ENCODE assay signal across 9 cellular contexts in genomic region chr5:76521240-76521758, GRCh38.
A peak's percentile ranks its signal among the peaks of the same experiment; 100 is the strongest.
DNase-seq lines count a peak whose midpoint lies in the region; ATAC-seq and TF ChIP-seq lines count a peak whose summit lies in the region.
"Had no signal": no experiment of that assay in that cellular context is flagged by ENCODE, and none has a peak within 500 bp of the region (broad histone marks: within the 10 kb centered on the region; RNA-seq: fewer than 3 reads in every experiment).

No MANE protein-coding gene starts in this region.

- WGBS in suprapubic skin, result 32% methylated on average over 6 of the region's 6 CpGs

- H3K9me3 Mint-ChIP-seq in dendritic cell treated with granulocyte-macrophage colony-stimulating factor and Interleukin-4, amounts not matched to agents 40 ng/mL and 50 ng/mL, for 4 days, result no peaks in the 10 kb centered on the region

- no peaks in the 10 kb centered on the region for H4K20me1 ChIP-seq in OCI-LY7 (ENCODE audit: insufficient read depth, low read length)

- ATAC-seq in GM19035 (IDR thresholded peaks at IDR 0.05; ENCODE audit: unreplicated experiment), result peak; percentile 77
- peak; percentile 84 for ATAC-seq in HG03432 (IDR thresholded peaks at IDR 0.05; ENCODE audit: unreplicated experiment)

- H3K4me3 ChIP-seq in AG10803 (ENCODE audit: low read length) (no peak overlapping the region), suprapubic skin (no peak overlapping the region), OCI-LY7 (ENCODE audit: low read depth, low read length, poor library complexity, severe bottlenecking) (no peak overlapping the region)
- H3K4me3 ChIP-seq: psoas muscle had no signal

- no peak for TF ChIP-seq EP300 in suprapubic skin (IDR thresholded peaks at IDR 0.05)

- no peak overlapping the region for H3K4me2 ChIP-seq in OCI-LY7 (ENCODE audit: low read length)

- H3K27me3 ChIP-seq in suprapubic skin, result no peaks in the 10 kb centered on the region

- POLR2A ChIA-PET in OCI-LY7 (lab: Charles Lee), result interaction anchor here (0.6 kb wide), 1 partner anchor 1064 kb away, joined by 4 read pairs; no protein-coding TSS in a partner anchor

- H3K4me3 Mint-ChIP-seq in dendritic cell treated with granulocyte-macrophage colony-stimulating factor and Interleukin-4, amounts not matched to agents 40 ng/mL and 50 ng/mL, for 4 days, result no peak overlapping the region

- no peaks in the 10 kb centered on the region for H3K9me2 ChIP-seq in OCI-LY7 (ENCODE audit: insufficient read depth, low read length)

- H3K4me1 Mint-ChIP-seq in dendritic cell treated with granulocyte-macrophage colony-stimulating factor and Interleukin-4, amounts not matched to agents 40 ng/mL and 50 ng/mL, for 4 days (ENCODE audit: low read depth), result peaks cover 10% of the 10 kb centered on the region

- H3K27ac ChIP-seq in suprapubic skin (peak overlapping the region; percentile 50), OCI-LY7 (ENCODE audit: low read depth, low read length, poor library complexity, severe bottlenecking) (no peak overlapping the region)
- H3K27ac ChIP-seq: psoas muscle had no signal

- TF ChIP-seq CTCF in AG10803 (conservative IDR thresholded peaks at IDR 0.05; ENCODE audit: low read length), result no peak
- TF ChIP-seq CTCF in suprapubic skin (IDR thresholded peaks at IDR 0.05), result no peak
- TF ChIP-seq CTCF in OCI-LY7 (conservative IDR thresholded peaks at IDR 0.05; ENCODE audit: low read length), result no peak

- no peaks in the 10 kb centered on the region for H3K27me3 Mint-ChIP-seq in dendritic cell treated with granulocyte-macrophage colony-stimulating factor and Interleukin-4, amounts not matched to agents 40 ng/mL and 50 ng/mL, for 4 days

- H3K27ac Mint-ChIP-seq in dendritic cell treated with granulocyte-macrophage colony-stimulating factor and Interleukin-4, amounts not matched to agents 40 ng/mL and 50 ng/mL, for 4 days, result peak overlapping the region; percentile 74

- H3K4me1 ChIP-seq in suprapubic skin (peaks cover 9% of the 10 kb centered on the region), OCI-LY7 (ENCODE audit: insufficient read depth, low read length, poor library complexity, severe bottlenecking) (no peaks in the 10 kb centered on the region)
- H3K4me1 ChIP-seq: psoas muscle had no signal

- H3K36me3 Mint-ChIP-seq in dendritic cell treated with granulocyte-macrophage colony-stimulating factor and Interleukin-4, amounts not matched to agents 40 ng/mL and 50 ng/mL, for 4 days (ENCODE audit: low read depth), result no peaks in the 10 kb centered on the region

- H3K36me3 ChIP-seq in suprapubic skin (no peaks in the 10 kb centered on the region), OCI-LY7 (ENCODE audit: insufficient read depth, low read length) (no peaks in the 10 kb centered on the region; the same call in 1 of the 2 replicates)

- no peaks in the 10 kb centered on the region for H3K9me3 ChIP-seq in suprapubic skin
- no peaks in the 10 kb centered on the region for H3K9me3 ChIP-seq in OCI-LY7 (ENCODE audit: low read length)
- H3K9me3 ChIP-seq: psoas muscle had no signal

- CTCF ChIA-PET in OCI-LY7 (lab: Charles Lee; ENCODE audit: unreplicated experiment), result no interaction called here

- DNase-seq in AG10803 (ENCODE audit: low read depth) (peak; percentile 18), suprapubic skin (ENCODE audit: low spot score in 2 of 2) (no peak), GF-D8 (lab: John Stamatoyannopoulos, UW) (no peak), OCI-LY7 (ENCODE audit: low spot score) (no peak), DMS153 treated with DMSO at 0.1 percent for 48 hours (lab: John Stamatoyannopoulos, UW; ENCODE audit: unreplicated experiment) (no peak)
- DNase-seq: psoas muscle had no signal

- H2AFZ ChIP-seq in OCI-LY7 (ENCODE audit: low read length), result no peak overlapping the region

- no peak for TF ChIP-seq POLR2A in suprapubic skin (IDR thresholded peaks at IDR 0.05)

- intact Hi-C loops in dendritic cell treated with granulocyte-macrophage colony-stimulating factor and Interleukin-4, amounts not matched to agents 40 ng/mL and 50 ng/mL, for 4 days (cut with micrococcal nuclease), result no loop called here
- intact Hi-C loops in OCI-LY7 (cut with micrococcal nuclease; ENCODE audit: unreplicated experiment), result no loop called here

- no TSS peak for BruUV-seq in OCI-LY7 (replicated peaks; lab: Mats Ljungman, UMichigan)

- no peaks in the 10 kb centered on the region for H3K79me2 ChIP-seq in OCI-LY7 (ENCODE audit: insufficient read depth, low read depth, low read length)
